In genomic region chr6:150568560-150568959, GRCh38 we compare ENCODE assay signal across 1 cellular context.
TF ChIP-seq lines count a peak whose summit lies in the region.

No MANE protein-coding gene starts in this region.

TF ChIP-seq in HepG2, 621 proteins besides CTCF, POLR2A, EP300 and RAD21 (continued from another document and continues in another):
- TF ChIP-seq ZNF44 (CRISPR knock-in tag; IDR thresholded peaks at IDR 0.05) (no peak), ZNF652 (CRISPR knock-in tag; IDR thresholded peaks at IDR 0.05; ENCODE audit: borderline replicate concordance, low read depth) (no peak), U2AF2 (IDR thresholded peaks at IDR 0.05; ENCODE audit: low read depth, low read length) (no peak), ATF6 (CRISPR knock-in tag; conservative IDR thresholded peaks at IDR 0.05) (no peak), ZNF580 (CRISPR knock-in tag; IDR thresholded peaks at IDR 0.05; ENCODE audit: borderline replicate concordance, low read depth) (no peak), ZNF224 (CRISPR knock-in tag; IDR thresholded peaks at IDR 0.05) (no peak), CSRNP2 (CRISPR knock-in tag; conservative IDR thresholded peaks at IDR 0.05; ENCODE audit: low read depth) (no peak), HIC2 (CRISPR knock-in tag; IDR thresholded peaks at IDR 0.05; ENCODE audit: low read depth) (no peak), ISL2 (CRISPR knock-in tag; IDR thresholded peaks at IDR 0.05) (no peak), RFXAP (CRISPR knock-in tag; IDR thresholded peaks at IDR 0.05; ENCODE audit: borderline replicate concordance) (0 out of 2 replicates have a peak, but pooled peaks have one; percentile 45), XBP1 (CRISPR knock-in tag; IDR thresholded peaks at IDR 0.05) (no peak), POLR2AphosphoS2 (IDR thresholded peaks at IDR 0.05; ENCODE audit: low read depth, low read length) (no peak), MTERF4 (CRISPR knock-in tag; IDR thresholded peaks at IDR 0.05) (no peak), ZNF20 (CRISPR knock-in tag; IDR thresholded peaks at IDR 0.05) (no peak), PRDM4 (CRISPR knock-in tag; IDR thresholded peaks at IDR 0.05; ENCODE audit: borderline replicate concordance) (no peak), ZNF740 (CRISPR knock-in tag; IDR thresholded peaks at IDR 0.05) (no peak), NKX3-1 (CRISPR knock-in tag; IDR thresholded peaks at IDR 0.05) (no peak), ZNF343 (CRISPR knock-in tag; IDR thresholded peaks at IDR 0.05) (no peak), RELA (CRISPR knock-in tag; IDR thresholded peaks at IDR 0.05) (no peak), SOX13 (IDR thresholded peaks at IDR 0.05) (no peak), SOX13 (CRISPR knock-in tag; conservative IDR thresholded peaks at IDR 0.05 in 1 of 2, IDR thresholded peaks at IDR 0.05 in 1 of 2) (0 out of 4 replicates have a peak, but pooled peaks of 1 of the 2 experiments have one; percentile 10), CSRNP1 (CRISPR knock-in tag; IDR thresholded peaks at IDR 0.05) (no peak), ZNF138 (CRISPR knock-in tag; IDR thresholded peaks at IDR 0.05; ENCODE audit: low read depth) (no peak), ZNF777 (CRISPR knock-in tag; IDR thresholded peaks at IDR 0.05) (no peak), RARA (CRISPR knock-in tag; IDR thresholded peaks at IDR 0.05) (peak; percentile 59), PAXIP1 (CRISPR knock-in tag; conservative IDR thresholded peaks at IDR 0.05) (peak; percentile 43; the same call in 1 of the 2 replicates), NCOA2 (CRISPR knock-in tag; IDR thresholded peaks at IDR 0.05) (no peak), WIZ (CRISPR knock-in tag; IDR thresholded peaks at IDR 0.05) (0 out of 2 replicates have a peak, but pooled peaks have one; percentile 17), ARID5B (CRISPR knock-in tag; IDR thresholded peaks at IDR 0.05) (peak; percentile 42; the same call in 1 of the 2 replicates), ZNF121 (CRISPR knock-in tag; IDR thresholded peaks at IDR 0.05) (peak; percentile 47), ZNF430 (CRISPR knock-in tag; IDR thresholded peaks at IDR 0.05) (no peak), NPAS2 (CRISPR knock-in tag; IDR thresholded peaks at IDR 0.05; ENCODE audit: borderline replicate concordance) (no peak), ZC3H13 (CRISPR knock-in tag; IDR thresholded peaks at IDR 0.05) (no peak), HNRNPL (IDR thresholded peaks at IDR 0.05; ENCODE audit: low read depth, low read length) (no peak), GATAD2A (CRISPR knock-in tag; IDR thresholded peaks at IDR 0.05) (peak; percentile 38; the same call in 1 of the 2 replicates), NR2F6 (IDR thresholded peaks at IDR 0.05) (no peak), NR2F6 (CRISPR knock-in tag; IDR thresholded peaks at IDR 0.05) (0 out of 2 replicates have a peak, but pooled peaks have one; percentile 15), ZNF207 (IDR thresholded peaks at IDR 0.05; ENCODE audit: borderline replicate concordance) (no peak), GLMP (CRISPR knock-in tag; IDR thresholded peaks at IDR 0.05; ENCODE audit: borderline replicate concordance) (no peak), ZNF766 (CRISPR knock-in tag; IDR thresholded peaks at IDR 0.05; ENCODE audit: borderline replicate concordance) (no peak), KDM1A (CRISPR knock-in tag; IDR thresholded peaks at IDR 0.05) (no peak), SPEN (CRISPR knock-in tag; IDR thresholded peaks at IDR 0.05; ENCODE audit: low read depth) (no peak)
